8 cellular contexts compared by ENCODE assay signal in the genomic region with DNA sequence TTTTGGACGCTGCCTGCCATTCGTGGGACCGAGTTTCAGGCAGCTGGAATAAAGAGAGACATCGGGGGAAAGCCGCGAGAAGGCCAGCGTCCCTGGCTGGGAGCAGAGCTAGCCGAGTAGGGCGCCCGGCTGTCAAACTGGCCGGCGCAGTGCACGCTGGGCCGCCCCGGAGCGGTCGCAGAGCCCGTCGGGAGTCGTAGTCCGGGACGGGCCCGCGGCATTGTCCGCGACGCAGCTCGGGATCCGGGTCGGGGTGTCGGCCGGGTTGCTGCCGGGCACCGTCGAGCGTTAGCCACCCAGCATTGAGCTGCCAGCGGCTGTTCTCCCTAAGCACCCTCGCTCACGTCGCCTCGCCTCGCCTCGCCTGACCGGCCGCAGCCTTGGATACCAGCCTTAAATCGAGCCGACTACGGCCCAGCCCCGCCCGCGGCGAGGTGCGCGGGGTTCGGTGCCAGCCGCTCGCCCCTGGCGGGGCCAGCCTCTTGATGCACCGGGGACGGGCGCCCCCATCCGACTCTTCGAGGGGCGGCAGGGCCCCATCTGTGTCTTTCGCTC. TPM values are rescaled to one million over a fixed set of nuclear protein-coding genes. Genes with fewer than 3 reads are reported as not detected.
DNase-seq lines count a peak whose midpoint lies in the region; ATAC-seq, FAIRE-seq and TF ChIP-seq lines count a peak whose summit lies in the region.
"Not testable (repeated sequence)": the region's sequence is repeated elsewhere in the genome, so short reads cannot be mapped to it uniquely, and the experiment has no call there.

No MANE protein-coding gene starts in this region.

- H3K4me3 Mint-ChIP-seq in Calu3 (ENCODE audit: low read depth, unreplicated experiment): peak overlapping the region; percentile 69

- DNase-seq in Calu3 (peak; percentile 78), HT-29 (ENCODE audit: low spot score) (peak; percentile 76), endothelial cell of umbilical vein (ENCODE audit: low read depth, low spot score) (peak; percentile 72)
- peak; percentile 88 for DNase-seq in activated CD8-positive, alpha-beta memory T cell treated with anti-CD3 and anti-CD28 coated beads, Interleukin-2, amount 50 U/mL, for 48 hours
- DNase-seq in stimulated activated CD8-positive, alpha-beta memory T cell treated with anti-CD3 and anti-CD28 coated beads, Interleukin-15, amount 100 ng/mL, for 24 hours (ENCODE audit: low read depth): peak; percentile 56

- H3K9ac ChIP-seq in OCI-LY3 (ENCODE audit: low read length): peak overlapping the region; percentile 44; the same call in 1 of the 2 replicates
- H3K9ac ChIP-seq in endothelial cell of umbilical vein (replicated peaks; ENCODE audit: extremely low read depth, insufficient read depth, low read length): not testable (repeated sequence)

- not testable (repeated sequence) for H3K4me2 ChIP-seq in OCI-LY3 (ENCODE audit: low read length); endothelial cell of umbilical vein (ENCODE audit: insufficient read depth, low read length)

- peaks cover 14% of the 10 kb centered on the region for H3K79me2 ChIP-seq in OCI-LY3 (ENCODE audit: low read length)
- H3K79me2 ChIP-seq in endothelial cell of umbilical vein (ENCODE audit: control insufficient read depth, insufficient read depth, low read length): not testable (repeated sequence)

- peak; percentile 80 for ATAC-seq in GM21423 (IDR thresholded peaks at IDR 0.05; ENCODE audit: unreplicated experiment)

- not testable (repeated sequence) for H4K20me1 ChIP-seq in OCI-LY3 (ENCODE audit: insufficient read depth, low read length); endothelial cell of umbilical vein (replicated peaks; ENCODE audit: control insufficient read depth, extremely low read depth, insufficient read depth, low read length)

- not testable (repeated sequence) for H3K27ac Mint-ChIP-seq in Calu3 (ENCODE audit: unreplicated experiment)

- H2AFZ ChIP-seq in OCI-LY3 (ENCODE audit: low read depth, low read length); endothelial cell of umbilical vein (ENCODE audit: low read depth, low read length): not testable (repeated sequence)

- H3K9me3 ChIP-seq in OCI-LY3 (ENCODE audit: insufficient read depth, low read length); endothelial cell of umbilical vein (replicated peaks; ENCODE audit: control insufficient read depth, insufficient read depth, low read length); mononuclear cell (ENCODE audit: low read depth, low read length): not testable (repeated sequence)

- intact Hi-C loops in Calu3 (cut with micrococcal nuclease; ENCODE audit: unreplicated experiment); endothelial cell of umbilical vein (cut with micrococcal nuclease): not testable (repeated sequence)

- not testable (repeated sequence) for H3K9me3 Mint-ChIP-seq in Calu3 (ENCODE audit: low read depth, unreplicated experiment)

- H3K36me3 ChIP-seq in OCI-LY3 (replicated peaks; ENCODE audit: low read depth, low read length); endothelial cell of umbilical vein (ENCODE audit: control insufficient read depth in 2 of 2, extremely low read depth in 1 of 2, insufficient read depth in 2 of 2, low read length in 2 of 2): not testable (repeated sequence)

- peaks cover 28% of the 10 kb centered on the region for H3K36me3 Mint-ChIP-seq in Calu3 (ENCODE audit: insufficient read depth, unreplicated experiment)

- H3K4me1 ChIP-seq in OCI-LY3 (ENCODE audit: low read length); endothelial cell of umbilical vein (ENCODE audit: control insufficient read depth, extremely low read depth, insufficient read depth, low read length); mononuclear cell (ENCODE audit: insufficient read depth, low read length): not testable (repeated sequence)

- BruUV-seq in Calu3 (replicated peaks; lab: Mats Ljungman, UMichigan) (TSS peak; percentile 74), endothelial cell of umbilical vein (replicated peaks; lab: Mats Ljungman, UMichigan) (TSS peak; percentile 63)

- H3K4me3 ChIP-seq in OCI-LY3 (ENCODE audit: low read length) (peak overlapping the region; percentile 72), endothelial cell of umbilical vein (replicated peaks in 1 of 3; ENCODE audit: insufficient read depth in 1 of 3, low read depth in 1 of 3, low read length in 3 of 3) (peak overlapping the region in 1 of 3 experiments; percentile 62), mononuclear cell (ENCODE audit: low read length) (peak overlapping the region; percentile 51)

- peaks cover 21% of the 10 kb centered on the region for H3K4me1 Mint-ChIP-seq in Calu3 (ENCODE audit: low read depth, unreplicated experiment)

- not testable (repeated sequence) for H3K9me1 ChIP-seq in endothelial cell of umbilical vein (replicated peaks; ENCODE audit: control insufficient read depth, extremely low read depth, insufficient read depth, low read length)

- H3K27me3 ChIP-seq in OCI-LY3 (ENCODE audit: low read depth, low read length); endothelial cell of umbilical vein (ENCODE audit: control insufficient read depth in 2 of 2, insufficient read depth in 2 of 2, low read length in 2 of 2); mononuclear cell (ENCODE audit: insufficient read depth, low read length): not testable (repeated sequence)

- peak; percentile 27 for TF ChIP-seq CTCF in Calu3 (IDR thresholded peaks at IDR 0.05; ENCODE audit: unreplicated experiment)
- TF ChIP-seq CTCF in OCI-LY3 (IDR thresholded peaks at IDR 0.05; ENCODE audit: low read depth, low read length): peak; percentile 20; the same call in 1 of the 2 replicates
- TF ChIP-seq CTCF in endothelial cell of umbilical vein (IDR thresholded peaks at IDR 0.05; ENCODE audit: extremely low read depth in 1 of 2, insufficient read depth in 1 of 2, low read depth in 1 of 2, low read length in 2 of 2): peak in 1 of 2 donors; percentile 44

- dilution Hi-C loops in endothelial cell of umbilical vein (cut with MboI; ENCODE audit: extremely low pct_ligation_motif_present, low sequenced_read_pairs): not testable (repeated sequence)

- CTCF ChIA-PET in Calu3 (lab: Charles Lee); endothelial cell of umbilical vein (lab: Charles Lee): not testable (repeated sequence)

- FAIRE-seq in endothelial cell of umbilical vein (lab: Jason Lieb, UNC): not testable (repeated sequence)

- H3K27me3 Mint-ChIP-seq in Calu3 (ENCODE audit: unreplicated experiment): not testable (repeated sequence)

- H3K27ac ChIP-seq in OCI-LY3 (ENCODE audit: low read length) (peak overlapping the region; percentile 67), endothelial cell of umbilical vein (ENCODE audit: insufficient read depth, low read depth, low read length) (peak overlapping the region; percentile 11)

- POLR2A ChIA-PET in endothelial cell of umbilical vein (lab: Charles Lee): not testable (repeated sequence)

- not testable (repeated sequence) for TF ChIP-seq POLR2A in endothelial cell of umbilical vein (IDR thresholded peaks at IDR 0.05; ENCODE audit: low read depth, low read length)

RNA-seq across cellular contexts. Expression of a gene that starts 14.8 kb away (rescaled TPM):
- 2.4 and 3.8 TPM in 2 replicates for total RNA-seq in Calu3 (2022)
- 1.0 and 1.1 TPM in 2 replicates for total RNA-seq in HT-29 (2014; rRNA removed; shearing (Covaris generic))
- 1.3 and 1.6 TPM in 2 replicates for total RNA-seq in endothelial cell of umbilical vein
- polyA plus RNA-seq in endothelial cell of umbilical vein: 1.4 and 1.9 TPM in 2 replicates
- 1.5 and 2.2 TPM in 2 replicates for polyA plus RNA-seq in endothelial cell of umbilical vein (2011; cell fraction: cytosol; rRNA removed)
- 3.3 TPM in 2 replicates for polyA plus RNA-seq in endothelial cell of umbilical vein (2011; cell fraction: nucleus; rRNA removed)
- 1.3 and 1.7 TPM in 2 replicates for polyA plus RNA-seq in endothelial cell of umbilical vein (2012)
- polyA minus RNA-seq in endothelial cell of umbilical vein: 1.7 TPM in 2 replicates
- polyA minus RNA-seq in endothelial cell of umbilical vein (2011; cell fraction: cytosol; rRNA and poly(A)+ RNA removed): 0.82 TPM
- polyA minus RNA-seq in endothelial cell of umbilical vein (2011; cell fraction: nucleus; rRNA and poly(A)+ RNA removed): 1.9 and 2.1 TPM in 2 replicates
- total RNA-seq in mononuclear cell: 2.3 TPM
